ENCODE assay signal across 19 cellular contexts in the genomic region with DNA sequence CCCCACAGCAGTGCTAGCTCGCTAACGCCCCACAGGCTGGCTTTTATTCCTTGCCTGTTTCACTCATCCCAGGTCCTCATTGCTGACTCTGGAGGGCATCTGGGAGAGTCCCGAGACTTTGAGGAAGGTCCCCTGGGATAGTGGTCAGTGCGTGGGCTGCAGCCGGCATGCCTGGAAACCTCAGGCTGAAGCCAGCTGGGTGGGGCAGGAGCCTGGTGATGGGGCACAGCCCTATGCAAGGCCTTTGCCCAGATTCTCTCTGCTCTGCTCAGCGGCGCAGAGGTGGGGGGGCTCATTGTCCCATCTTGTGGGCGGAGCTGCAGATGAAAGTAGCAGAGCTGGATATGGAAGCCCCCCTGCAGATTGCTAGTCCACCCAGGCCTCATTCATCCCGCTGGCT. TPM values are rescaled to one million over a fixed set of nuclear protein-coding genes. Genes with fewer than 3 reads are reported as not detected.
DNase-seq lines count a peak whose midpoint lies in the region; ATAC-seq and TF ChIP-seq lines count a peak whose summit lies in the region.
"Had no signal": no experiment of that assay in that cellular context is flagged by ENCODE, and none has a peak within 500 bp of the region (broad histone marks: within the 10 kb centered on the region; RNA-seq: fewer than 3 reads in every experiment).

No MANE protein-coding gene starts in this region.

- H3K4me1 ChIP-seq in upper lobe of left lung (peaks cover 29 to 54% (median 42%) of the 10 kb centered on the region in 4 donors), endodermal cell (ENCODE audit: control insufficient read depth, insufficient read depth, low read length) (no peaks in the 10 kb centered on the region), gastroesophageal sphincter (peaks cover 0 to 26% (median 0%) of the 10 kb centered on the region in 3 donors)
- H3K4me1 ChIP-seq: gastrocnemius medialis had no signal

- no peaks in the 10 kb centered on the region for H3K36me3 ChIP-seq in upper lobe of left lung
- no peaks in the 10 kb centered on the region for H3K36me3 ChIP-seq in endodermal cell (ENCODE audit: control insufficient read depth, insufficient read depth, low read length)
- H3K36me3 ChIP-seq in gastroesophageal sphincter = no peaks in the 10 kb centered on the region
- H3K36me3 ChIP-seq: gastrocnemius medialis had no signal

- H3K9me3 ChIP-seq in upper lobe of left lung = no peaks in the 10 kb centered on the region
- H3K9me3 ChIP-seq in endodermal cell (ENCODE audit: control insufficient read depth, low read length) = no peaks in the 10 kb centered on the region
- no peaks in the 10 kb centered on the region for H3K9me3 ChIP-seq in gastroesophageal sphincter
- H3K9me3 ChIP-seq: A549, gastrocnemius medialis had no signal

- H3K36me3 Mint-ChIP-seq in endodermal cell (ENCODE audit: low read depth) = no peaks in the 10 kb centered on the region
- no peaks in the 10 kb centered on the region for H3K36me3 Mint-ChIP-seq in activated CD4-positive, alpha-beta T cell treated with anti-CD3 and anti-CD28 coated beads, Interleukin-2, amount 10 ng/mL, durations not matched to agents 7 days and 5 days (ENCODE audit: low read depth)
- H3K36me3 Mint-ChIP-seq: mesothelial cell of epicardium; stimulated activated naive B cell treated with anti-CD40 and anti-IgM and Interleukin-4, amounts not matched to agents 10 μg/mL and 1 μg/mL and 100 μg/mL, for 72 hours had no signal

- TF ChIP-seq CTCF in foreskin fibroblast (IDR thresholded peaks at IDR 0.05; ENCODE audit: low read depth, low read length) = no peak
- TF ChIP-seq CTCF in upper lobe of left lung (IDR thresholded peaks at IDR 0.05) = no peak
- no peak for TF ChIP-seq CTCF in endodermal cell (conservative IDR thresholded peaks at IDR 0.05)
- no peak for TF ChIP-seq CTCF in gastroesophageal sphincter (IDR thresholded peaks at IDR 0.05)

- H3K27me3 Mint-ChIP-seq in endodermal cell (ENCODE audit: insufficient read depth) = no peaks in the 10 kb centered on the region
- H3K27me3 Mint-ChIP-seq in activated CD4-positive, alpha-beta T cell treated with anti-CD3 and anti-CD28 coated beads, Interleukin-2, amount 10 ng/mL, durations not matched to agents 7 days and 5 days = no peaks in the 10 kb centered on the region

- H3K4me3 Mint-ChIP-seq in endodermal cell = no peak overlapping the region
- H3K4me3 Mint-ChIP-seq in activated CD4-positive, alpha-beta T cell treated with anti-CD3 and anti-CD28 coated beads, Interleukin-2, amount 10 ng/mL, durations not matched to agents 7 days and 5 days = no peak overlapping the region
- H3K4me3 Mint-ChIP-seq: activated naive CD4-positive, alpha-beta T cell treated with anti-CD3 and anti-CD28 coated beads for 36 hours; mesothelial cell of epicardium; stimulated activated naive B cell treated with anti-CD40 and anti-IgM and Interleukin-4, amounts not matched to agents 10 μg/mL and 1 μg/mL and 100 μg/mL, for 72 hours had no signal

- no peak for TF ChIP-seq POLR2A in upper lobe of left lung (IDR thresholded peaks at IDR 0.05)
- TF ChIP-seq POLR2A in gastroesophageal sphincter (IDR thresholded peaks at IDR 0.05) = no peak

- H3K9ac ChIP-seq in endodermal cell (ENCODE audit: extremely low read depth, low read length, poor library complexity, severe bottlenecking) = no peak overlapping the region

- peak in 1 of 2 donors; percentile 21 for ATAC-seq in left cardiac atrium
- ATAC-seq in Right ventricle myocardium superior (ENCODE audit: poor library complexity) = no peak
- no peak for ATAC-seq in upper lobe of left lung (ENCODE audit: low FRiP score in 2 of 2)
- no peak for ATAC-seq in gastroesophageal sphincter
- ATAC-seq: gastrocnemius medialis; stimulated activated naive B cell treated with anti-CD40 and anti-IgM and Interleukin-4, amounts not matched to agents 10 μg/mL and 1 μg/mL and 100 μg/mL, for 72 hours had no signal

- no peak overlapping the region for H3K27ac Mint-ChIP-seq in endodermal cell
- no peak overlapping the region for H3K27ac Mint-ChIP-seq in activated CD4-positive, alpha-beta T cell treated with anti-CD3 and anti-CD28 coated beads, Interleukin-2, amount 10 ng/mL, durations not matched to agents 7 days and 5 days
- H3K27ac Mint-ChIP-seq: activated naive CD4-positive, alpha-beta T cell treated with anti-CD3 and anti-CD28 coated beads for 36 hours; stimulated activated naive B cell treated with anti-CD40 and anti-IgM and Interleukin-4, amounts not matched to agents 10 μg/mL and 1 μg/mL and 100 μg/mL, for 72 hours had no signal

- H3K4me3 ChIP-seq in foreskin fibroblast (ENCODE audit: low read depth in 1 of 2, low read length in 2 of 2) (no peak overlapping the region), upper lobe of left lung (peak overlapping the region in 2 of 4 donors; percentile 10 to 15), endodermal cell (ENCODE audit: low read length) (no peak overlapping the region), gastroesophageal sphincter (no peak overlapping the region)
- H3K4me3 ChIP-seq: A549, gastrocnemius medialis, skin epidermis had no signal

- peaks cover 16% of the 10 kb centered on the region for H3K4me1 Mint-ChIP-seq in endodermal cell
- no peaks in the 10 kb centered on the region for H3K4me1 Mint-ChIP-seq in activated CD4-positive, alpha-beta T cell treated with anti-CD3 and anti-CD28 coated beads, Interleukin-2, amount 10 ng/mL, durations not matched to agents 7 days and 5 days
- H3K4me1 Mint-ChIP-seq: stimulated activated naive B cell treated with anti-CD40 and anti-IgM and Interleukin-4, amounts not matched to agents 10 μg/mL and 1 μg/mL and 100 μg/mL, for 72 hours had no signal

- WGBS in upper lobe of left lung, 2 donors = 56 to 58% methylated on average over 9 of the region's 9 CpGs
- 81 to 87% methylated on average over 7 to 9 of the region's 9 CpGs for WGBS in endodermal cell (ENCODE audit: insufficient coverage in 1 of 2, insufficient read length in 1 of 2), 2 experiments
- WGBS in gastroesophageal sphincter (ENCODE audit: low coverage in 1 of 2), 2 donors = 65 to 95% methylated on average over 2 to 5 of the region's 9 CpGs

- H3K9me3 Mint-ChIP-seq in endodermal cell = no peaks in the 10 kb centered on the region
- H3K9me3 Mint-ChIP-seq in activated CD4-positive, alpha-beta T cell treated with anti-CD3 and anti-CD28 coated beads, Interleukin-2, amount 10 ng/mL, durations not matched to agents 7 days and 5 days = no peaks in the 10 kb centered on the region
- H3K9me3 Mint-ChIP-seq: activated naive CD4-positive, alpha-beta T cell treated with anti-CD3 and anti-CD28 coated beads for 36 hours; mesothelial cell of epicardium; stimulated activated naive B cell treated with anti-CD40 and anti-IgM and Interleukin-4, amounts not matched to agents 10 μg/mL and 1 μg/mL and 100 μg/mL, for 72 hours had no signal

- POLR2A ChIA-PET in activated CD4-positive, alpha-beta T cell treated with anti-CD3 and anti-CD28 coated beads, Interleukin-2, amount 10 ng/mL, durations not matched to agents 7 days and 5 days (lab: Charles Lee) = no interaction called here

- intact Hi-C loops in left cardiac atrium (cut with DNase I) (no loop called here), Right ventricle myocardium superior (cut with DNase I) (no loop called here)

- DNase-seq in left cardiac atrium (peak; percentile 59), Right ventricle myocardium superior (no peak), SW480 (ENCODE audit: low spot score) (peak; percentile 71), foreskin fibroblast (peak; percentile 24 to 66), upper lobe of left lung (no peak), endodermal cell (no peak)
- DNase-seq in activated CD4-positive, alpha-beta T cell treated with anti-CD3 and anti-CD28 coated beads, Interleukin-2, amount 10 ng/mL, durations not matched to agents 7 days and 5 days = no peak
- DNase-seq: activated CD8-positive, alpha-beta memory T cell treated with anti-CD3 and anti-CD28 coated beads, Interleukin-2, amount 50 U/mL, for 4 hours; activated naive CD4-positive, alpha-beta T cell treated with anti-CD3 and anti-CD28 coated beads for 36 hours; effector CD8-positive, alpha-beta T cell; gastrocnemius medialis; NCI-H1092; NCI-H774; occipital lobe; stimulated activated naive B cell treated with anti-CD40 and anti-IgM and Interleukin-4, amounts not matched to agents 10 μg/mL and 1 μg/mL and 100 μg/mL, for 72 hours had no signal

- TF ChIP-seq EP300 in upper lobe of left lung (IDR thresholded peaks at IDR 0.05) (no peak), gastroesophageal sphincter (IDR thresholded peaks at IDR 0.05) (no peak)

- peak overlapping the region; percentile 76 to 89 (median 85) for H3K27ac ChIP-seq in upper lobe of left lung
- H3K27ac ChIP-seq in endodermal cell (ENCODE audit: low read depth, low read length) = no peak overlapping the region
- no peak overlapping the region for H3K27ac ChIP-seq in gastroesophageal sphincter
- H3K27ac ChIP-seq: A549 had no signal

- CTCF ChIA-PET in activated CD4-positive, alpha-beta T cell treated with anti-CD3 and anti-CD28 coated beads, Interleukin-2, amount 10 ng/mL, durations not matched to agents 7 days and 5 days (lab: Charles Lee) = interaction anchor here (1.2 kb wide), 1 partner anchor 30 kb away, joined by 3 read pairs; no protein-coding TSS in a partner anchor

- no peaks in the 10 kb centered on the region for H3K27me3 ChIP-seq in upper lobe of left lung
- H3K27me3 ChIP-seq in endodermal cell (ENCODE audit: control insufficient read depth, insufficient read depth, low read length, poor library complexity, severe bottlenecking) = no peaks in the 10 kb centered on the region
- no peaks in the 10 kb centered on the region for H3K27me3 ChIP-seq in gastroesophageal sphincter
- H3K27me3 ChIP-seq: gastrocnemius medialis had no signal

RNA-seq across cellular contexts. Expression of a gene that starts 55.7 kb away (rescaled TPM):
- total RNA-seq in left cardiac atrium (10 to 100 TPM; 13.5 to 51.5 TPM), Right ventricle myocardium superior (14.1 TPM), upper lobe of left lung (100 to 1,000 TPM in 3 of 6 donors, 10 to 100 TPM in 3; 76.6 to 377 (median 102) TPM), endodermal cell (100 to 1,000 TPM; 190 to 213 TPM), gastroesophageal sphincter (10 to 100 TPM in 3 of 4 donors, 1 to 10 TPM in 1; 9.9 to 11.2 (median 10.9) TPM)
- polyA plus RNA-seq in endodermal cell (2013, experiment 1 of 2) = 16.0 TPM
- polyA plus RNA-seq in endodermal cell (2013, experiment 2 of 2) = 17.3 TPM
- total RNA-seq in activated CD4-positive, alpha-beta T cell treated with anti-CD3 and anti-CD28 coated beads, Interleukin-2, amount 10 ng/mL, durations not matched to agents 7 days and 5 days = under 1 TPM; 0.40 TPM

Comparison
In these comparisons a context has a peak if more than half of its experiments do, and no peak if none do; other contexts are left out.
1. DNase-seq: peak in left cardiac atrium (single experiment), SW480 (single experiment) and foreskin fibroblast (2 of 2); none in Right ventricle myocardium superior (single experiment), upper lobe of left lung (0 of 2), endodermal cell (single experiment) and activated CD4-positive, alpha-beta T cell treated with anti-CD3 and anti-CD28 coated beads, Interleukin-2, amount 10 ng/mL, durations not matched to agents 7 days and 5 days (single experiment).
2. H3K27ac ChIP-seq: peak in upper lobe of left lung (4 of 4); none in endodermal cell (single experiment) and gastroesophageal sphincter (0 of 4).
3. RNA of a gene that starts 55.7 kb away (total RNA-seq): 190 to 213 TPM in endodermal cell, 76.6 to 377 TPM in upper lobe of left lung, 13.5 to 51.5 TPM in left cardiac atrium, 14.1 TPM in Right ventricle myocardium superior (single experiment) and 9.9 to 11.2 TPM in gastroesophageal sphincter; 0.40 TPM in activated CD4-positive, alpha-beta T cell treated with anti-CD3 and anti-CD28 coated beads, Interleukin-2, amount 10 ng/mL, durations not matched to agents 7 days and 5 days; every median in the first group is over 4 times any median in the second.